Comparison of ENCODE assay signal across 2 cellular contexts in genomic region chr19:7340959-7341837, GRCh38.
TF ChIP-seq lines count a peak whose summit lies in the region.

No MANE protein-coding gene starts in this region.

TF ChIP-seq in A549, 52 proteins besides CTCF, POLR2A, EP300 and RAD21:
- TF ChIP-seq ZSCAN20 (CRISPR knock-in tag; IDR thresholded peaks at IDR 0.05) = no peak
- peak; percentile 88 for TF ChIP-seq SMC3 (IDR thresholded peaks at IDR 0.05)
- no peak for TF ChIP-seq SREBF2 (IDR thresholded peaks at IDR 0.05)
- TF ChIP-seq HMGXB4 (CRISPR knock-in tag; IDR thresholded peaks at IDR 0.05; ENCODE audit: borderline replicate concordance) = no peak
- TF ChIP-seq MAZ (IDR thresholded peaks at IDR 0.05; ENCODE audit: borderline replicate concordance, low read depth, low read length) = no peak
- TF ChIP-seq MAX (IDR thresholded peaks at IDR 0.05) = no peak
TF ChIP-seq in A549: peak in this region for 1.

TF ChIP-seq in HepG2, 621 proteins besides CTCF, POLR2A, EP300 and RAD21 (continues in another document):
- TF ChIP-seq XRCC5 (optimal IDR thresholded peaks at IDR 0.05; ENCODE audit: low read length) = peak; percentile 61
- peak; percentile 47; the same call in 1 of the 2 replicates for TF ChIP-seq ZFP90 (CRISPR knock-in tag; IDR thresholded peaks at IDR 0.05; ENCODE audit: borderline replicate concordance)
- no peak for TF ChIP-seq ZNF337 (CRISPR knock-in tag; IDR thresholded peaks at IDR 0.05; ENCODE audit: borderline replicate concordance, low read depth)
- no peak for TF ChIP-seq POLR2AphosphoS2 (IDR thresholded peaks at IDR 0.05; ENCODE audit: low read depth, low read length)
- no peak for TF ChIP-seq NFIB (CRISPR knock-in tag; IDR thresholded peaks at IDR 0.05; ENCODE audit: borderline replicate concordance)
- TF ChIP-seq DRAP1 (CRISPR knock-in tag; IDR thresholded peaks at IDR 0.05) = 0 out of 2 replicates have a peak, but pooled peaks have one; percentile 16
- TF ChIP-seq SETDB1 (CRISPR knock-in tag; IDR thresholded peaks at IDR 0.05; ENCODE audit: borderline replicate concordance) = no peak
- TF ChIP-seq HNF4A (CRISPR knock-in tag; IDR thresholded peaks at IDR 0.05) = peak; percentile 17; the same call in 1 of the 2 replicates
- TF ChIP-seq ZNF451 (CRISPR knock-in tag; IDR thresholded peaks at IDR 0.05) = no peak
- no peak for TF ChIP-seq ATF5 (CRISPR knock-in tag; IDR thresholded peaks at IDR 0.05; ENCODE audit: low read depth)
- 0 out of 2 replicates have a peak, but pooled peaks have one; percentile 21 for TF ChIP-seq ZBTB4 (CRISPR knock-in tag; IDR thresholded peaks at IDR 0.05; ENCODE audit: borderline replicate concordance)
- peak; percentile 43; the same call in 1 of the 2 replicates for TF ChIP-seq ZNF574 (CRISPR knock-in tag; IDR thresholded peaks at IDR 0.05)
- TF ChIP-seq RCOR2 (CRISPR knock-in tag; IDR thresholded peaks at IDR 0.05) = peak; percentile 61; the same call in 1 of the 2 replicates
- peak; percentile 38; the same call in 1 of the 2 replicates for TF ChIP-seq ATF2 (CRISPR knock-in tag; IDR thresholded peaks at IDR 0.05)
- no peak for TF ChIP-seq KMT2A (CRISPR knock-in tag; IDR thresholded peaks at IDR 0.05)
- TF ChIP-seq ZNF362 (CRISPR knock-in tag; IDR thresholded peaks at IDR 0.05; ENCODE audit: borderline replicate concordance) = peak; percentile 93; the same call in 1 of the 2 replicates
- 0 out of 2 replicates have a peak, but pooled peaks have one; percentile 38 for TF ChIP-seq ERF (CRISPR knock-in tag; IDR thresholded peaks at IDR 0.05)
- TF ChIP-seq BHLHE40 (IDR thresholded peaks at IDR 0.05; ENCODE audit: low read length) = peak; percentile 39; the same call in 1 of the 2 replicates
- no peak for TF ChIP-seq ASH2L (IDR thresholded peaks at IDR 0.05; ENCODE audit: insufficient read length, low read depth, low read length)
- no peak for TF ChIP-seq MIER2 (CRISPR knock-in tag; IDR thresholded peaks at IDR 0.05)
- TF ChIP-seq UBTF (CRISPR knock-in tag; IDR thresholded peaks at IDR 0.05) = 0 out of 2 replicates have a peak, but pooled peaks have one; percentile 23
- TF ChIP-seq ZMYM3 (CRISPR knock-in tag; IDR thresholded peaks at IDR 0.05) = peak; percentile 71
- 0 out of 2 replicates have a peak, but pooled peaks have one; percentile 39 for TF ChIP-seq BRCA1 (CRISPR knock-in tag; IDR thresholded peaks at IDR 0.05)
- TF ChIP-seq ZNF280D (CRISPR knock-in tag; IDR thresholded peaks at IDR 0.05) = peak; percentile 46; the same call in 1 of the 2 replicates
- TF ChIP-seq NCOA1 (CRISPR knock-in tag; IDR thresholded peaks at IDR 0.05) = no peak
- peak; percentile 42; the same call in 1 of the 2 replicates for TF ChIP-seq RXRB (CRISPR knock-in tag; IDR thresholded peaks at IDR 0.05; ENCODE audit: borderline replicate concordance)
- TF ChIP-seq SMC3 (IDR thresholded peaks at IDR 0.05; ENCODE audit: low read length) = peak; percentile 97
- TF ChIP-seq HOXA3 (CRISPR knock-in tag; IDR thresholded peaks at IDR 0.05) = peak; percentile 38; the same call in 1 of the 2 replicates
- TF ChIP-seq ETS1 (CRISPR knock-in tag; IDR thresholded peaks at IDR 0.05) = no peak
- TF ChIP-seq ADNP (CRISPR knock-in tag; IDR thresholded peaks at IDR 0.05) = peak; percentile 38; the same call in 1 of the 2 replicates
- TF ChIP-seq ELF4 (CRISPR knock-in tag; IDR thresholded peaks at IDR 0.05; ENCODE audit: borderline replicate concordance) = no peak
- peak; percentile 70; the same call in 1 of the 2 replicates for TF ChIP-seq ZMYM2 (CRISPR knock-in tag; IDR thresholded peaks at IDR 0.05)
- TF ChIP-seq ZNF605 (CRISPR knock-in tag; IDR thresholded peaks at IDR 0.05) = 0 out of 2 replicates have a peak, but pooled peaks have one; percentile 58
- TF ChIP-seq NR2F6 (IDR thresholded peaks at IDR 0.05) = peak; percentile 13; the same call in 1 of the 2 replicates
- TF ChIP-seq NR2F6 (CRISPR knock-in tag; IDR thresholded peaks at IDR 0.05) = peak; percentile 43
- no peak for TF ChIP-seq TRAFD1 (CRISPR knock-in tag; IDR thresholded peaks at IDR 0.05; ENCODE audit: borderline replicate concordance)
- TF ChIP-seq YY1 (IDR thresholded peaks at IDR 0.05; ENCODE audit: insufficient read depth, insufficient replicate concordance, low read depth, low read length) = no peak
- TF ChIP-seq ZIK1 (CRISPR knock-in tag; IDR thresholded peaks at IDR 0.05; ENCODE audit: borderline replicate concordance, low read depth) = 0 out of 2 replicates have a peak, but pooled peaks have one; percentile 32
- no peak for TF ChIP-seq HOXA7 (CRISPR knock-in tag; IDR thresholded peaks at IDR 0.05)
- TF ChIP-seq REPIN1 (CRISPR knock-in tag; IDR thresholded peaks at IDR 0.05; ENCODE audit: borderline replicate concordance, low read depth) = peak; percentile 61; the same call in 1 of the 2 replicates
- TF ChIP-seq HIVEP1 (CRISPR knock-in tag; IDR thresholded peaks at IDR 0.05) = no peak
